25 cellular contexts compared by ENCODE assay signal in the genomic region with DNA sequence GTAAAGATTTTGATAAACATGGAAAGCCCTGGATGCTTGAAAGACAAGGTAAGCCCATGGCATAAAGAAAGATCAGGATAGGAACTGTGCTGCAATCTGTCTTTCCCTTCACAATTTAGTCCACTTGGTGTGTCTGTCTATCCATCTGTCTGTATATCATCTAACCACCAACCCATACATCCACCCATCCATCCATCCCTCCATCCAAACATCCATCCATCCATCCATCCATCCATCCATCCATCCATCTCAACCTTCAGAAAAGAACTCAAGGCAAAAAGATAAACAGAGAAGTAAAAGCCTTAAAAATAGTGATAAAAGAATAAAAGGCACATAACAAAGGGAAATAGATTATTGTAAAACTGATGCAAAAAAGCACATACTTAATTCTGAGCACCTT.
"Had no signal": no experiment of that assay in that cellular context is flagged by ENCODE, and none has a peak within 500 bp of the region (broad histone marks: within the 10 kb centered on the region; RNA-seq: fewer than 3 reads in every experiment).

No MANE protein-coding gene starts in this region.

- H3K4me3 ChIP-seq: stomach, suprapubic skin, testis, thoracic aorta, thyroid gland, tibial artery, tibial nerve, transverse colon, upper lobe of left lung, upper lobe of right lung, uterus, vagina had no signal

- H3K4me1 ChIP-seq: suprapubic skin, thyroid gland, tibial artery, tibial nerve, transverse colon, upper lobe of right lung, uterus, vagina had no signal

- DNase-seq: stimulated activated CD4-positive, alpha-beta T cell treated with anti-CD3 and anti-CD28 coated beads, Interleukin-2, amount 100 ng/mL, for 48 hours; stimulated activated CD4-positive, alpha-beta T cell treated with anti-CD3 and anti-CD28 coated beads, Interleukin-4, amount 100 ng/mL, for 1 hour; stimulated activated CD4-positive, alpha-beta T cell treated with anti-CD3 and anti-CD28 coated beads, Interleukin-4, amount 100 ng/mL, for 24 hours; stimulated activated CD4-positive, alpha-beta T cell treated with anti-CD3 and anti-CD28 coated beads, Interleukin-4, amount 100 ng/mL, for 4 hours; stimulated activated CD8-positive, alpha-beta memory T cell treated with anti-CD3 and anti-CD28 coated beads, Interleukin-4, amount 100 ng/mL, for 48 hours; stimulated activated naive B cell treated with anti-CD40 and anti-IgM and Interleukin-4, amounts not matched to agents 10 μg/mL and 1 μg/mL and 100 μg/mL, for 72 hours; stimulated activated naive CD4-positive, alpha-beta T cell; stimulated activated naive CD4-positive, alpha-beta T cell treated with Interleukin-2 at 50 U/mL for 16 hours; stimulated activated naive CD8-positive, alpha-beta T cell treated with anti-CD3 and anti-CD28 coated beads, Interleukin-15, amount 100 ng/mL, for 72 hours; stimulated activated naive CD8-positive, alpha-beta T cell treated with anti-CD3 and anti-CD28 coated beads, Interleukin-15, Interleukin-2, amounts not matched to agents 100 U/mL and 50 U/mL, for 24 hours; stomach; substantia nigra; testis; thyroid gland; tibial artery; transverse colon; trophoblast cell; upper lobe of left lung; upper lobe of right lung; uterus had no signal

- H3K27ac ChIP-seq: stomach, suprapubic skin, testis, thoracic aorta, thyroid gland, tibial artery, tibial nerve, transverse colon, upper lobe of left lung, upper lobe of right lung, uterus, vagina had no signal

- H3K9me3 ChIP-seq: stomach, suprapubic skin, testis, thoracic aorta, thyroid gland, tibial artery, tibial nerve, transverse colon, upper lobe of left lung, upper lobe of right lung, uterus, vagina had no signal

- FAIRE-seq: urothelium cell line had no signal

- H3K36me3 ChIP-seq: stomach, suprapubic skin, thoracic aorta, thyroid gland, tibial artery, tibial nerve, transverse colon, upper lobe of left lung, upper lobe of right lung, uterus, vagina had no signal
